In the genomic region with DNA sequence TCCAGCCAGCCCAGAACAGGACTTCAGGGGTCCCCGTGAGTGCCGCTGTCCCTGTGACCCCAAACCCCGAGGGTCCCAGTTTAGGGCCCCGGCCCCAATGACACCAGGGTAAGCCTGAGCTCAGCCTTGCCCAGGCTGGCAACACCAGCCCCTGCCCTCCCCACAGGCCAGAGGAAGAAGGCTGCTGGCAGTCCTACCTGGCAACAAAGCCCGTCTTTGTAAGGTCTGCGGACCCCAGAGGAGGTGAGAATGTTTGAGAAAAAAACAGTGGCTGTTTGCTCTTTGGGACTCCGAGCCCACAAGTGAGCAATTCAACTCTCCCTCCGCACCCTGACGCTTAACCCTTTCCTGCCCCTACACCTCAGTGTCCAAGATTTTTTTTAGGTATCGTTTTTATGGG, we compare ENCODE assay signal across 8 cellular contexts. TPM values are rescaled to one million over a fixed set of nuclear protein-coding genes. Genes with fewer than 3 reads are reported as not detected.
DNase-seq lines count a peak whose midpoint lies in the region; ATAC-seq and TF ChIP-seq lines count a peak whose summit lies in the region.

No MANE protein-coding gene starts in this region.

- peaks cover 2 to 8% of the 10 kb centered on the region in 2 experiments for H3K4me1 ChIP-seq in trophoblast cell (ENCODE audit: control insufficient read depth in 1 of 2, insufficient read depth in 2 of 2, low read length in 2 of 2)

- H3K27ac ChIP-seq in trophoblast cell (ENCODE audit: low read depth, low read length): peak overlapping the region; percentile 19

- peak overlapping the region; percentile 64 for H3K4me2 ChIP-seq in trophoblast cell (ENCODE audit: low read length)

- H4K12ac ChIP-seq in trophoblast cell (ENCODE audit: low read depth, low read length): peak overlapping the region; percentile 33

- H2BK120ac ChIP-seq in trophoblast cell (ENCODE audit: insufficient read depth, low read length, poor library complexity): peak overlapping the region; percentile 57

- H3K79me1 ChIP-seq in trophoblast cell (ENCODE audit: low read length): peaks cover 22% of the 10 kb centered on the region

- H3K4ac ChIP-seq in trophoblast cell (ENCODE audit: low read depth, low read length): peak overlapping the region; percentile 94

- H4K8ac ChIP-seq in trophoblast cell (ENCODE audit: low read depth, low read length): peak overlapping the region; percentile 93

- H2BK5ac ChIP-seq in trophoblast cell (ENCODE audit: low read depth, low read length, poor library complexity): peak overlapping the region; percentile 3

- H3K9me3 Mint-ChIP-seq in T-helper 1 cell treated with Interleukin-12 subunit alpha and Interleukin-12 subunit beta and Interleukin-4 antibody, amounts not matched to agents 30 μg/mL and 1 μg/mL, for 36 hours: no peaks in the 10 kb centered on the region

- peak overlapping the region; percentile 22 for H2AK5ac ChIP-seq in trophoblast cell (ENCODE audit: low read length)

- H3K9me3 ChIP-seq in trophoblast cell (ENCODE audit: insufficient read depth, low read depth, low read length): peaks cover 1% of the 10 kb centered on the region

- no CpG with 5 or more reads among the region's 10 CpGs for WGBS in trophoblast cell (ENCODE audit: extremely low coverage, insufficient coverage, insufficient read length)

- H2AFZ ChIP-seq in trophoblast cell (ENCODE audit: insufficient read depth, low read length, poor library complexity): no peak overlapping the region

- H3K27ac Mint-ChIP-seq in T-helper 1 cell treated with Interleukin-12 subunit alpha and Interleukin-12 subunit beta and Interleukin-4 antibody, amounts not matched to agents 30 μg/mL and 1 μg/mL, for 36 hours: peak overlapping the region; percentile 71

- H3K79me2 ChIP-seq in trophoblast cell (ENCODE audit: control insufficient read depth, insufficient read depth, low read length, poor library complexity): peaks cover 24% of the 10 kb centered on the region

- H3K18ac ChIP-seq in trophoblast cell (ENCODE audit: low read length): peak overlapping the region; percentile 20

- ATAC-seq in HG03159 (IDR thresholded peaks at IDR 0.05; ENCODE audit: unreplicated experiment): no peak
- no peak for ATAC-seq in GM19351 (IDR thresholded peaks at IDR 0.05; ENCODE audit: unreplicated experiment)

- DNase-seq in NCI-H2029 (lab: John Stamatoyannopoulos, UW) (peak; percentile 6), NCI-H2029 treated with DMSO at 0.1 percent for 48 hours (lab: John Stamatoyannopoulos, UW) (no peak), fibroblast of villous mesenchyme (ENCODE audit: low read depth) (no peak), trophoblast cell (peak in 1 of 2 donors; percentile 9), GM10248 (ENCODE audit: extremely low spot score) (no peak)

- H3K9ac ChIP-seq in trophoblast cell (ENCODE audit: low read length): peak overlapping the region; percentile 75

- H3K27me3 Mint-ChIP-seq in T-helper 1 cell treated with Interleukin-12 subunit alpha and Interleukin-12 subunit beta and Interleukin-4 antibody, amounts not matched to agents 30 μg/mL and 1 μg/mL, for 36 hours (ENCODE audit: low read depth): no peaks in the 10 kb centered on the region

- H3K36me3 ChIP-seq in trophoblast cell (ENCODE audit: control insufficient read depth in 1 of 2, insufficient read depth in 2 of 2, low read length in 2 of 2): peaks cover 36 to 40% of the 10 kb centered on the region in 2 experiments

- no peaks in the 10 kb centered on the region for H3K27me3 ChIP-seq in trophoblast cell (ENCODE audit: insufficient read depth, low read length)

- H3K4me3 Mint-ChIP-seq in T-helper 1 cell treated with Interleukin-12 subunit alpha and Interleukin-12 subunit beta and Interleukin-4 antibody, amounts not matched to agents 30 μg/mL and 1 μg/mL, for 36 hours: peak overlapping the region; percentile 80

- no peaks in the 10 kb centered on the region for H3K36me3 Mint-ChIP-seq in T-helper 1 cell treated with Interleukin-12 subunit alpha and Interleukin-12 subunit beta and Interleukin-4 antibody, amounts not matched to agents 30 μg/mL and 1 μg/mL, for 36 hours (ENCODE audit: low read depth)

- no peak overlapping the region for H2BK12ac ChIP-seq in trophoblast cell (ENCODE audit: low read length)

- peak overlapping the region; percentile 96 for H4K91ac ChIP-seq in trophoblast cell (ENCODE audit: low read depth, low read length)

- TF ChIP-seq CTCF in fibroblast of villous mesenchyme (IDR thresholded peaks at IDR 0.05; ENCODE audit: insufficient read depth, low read depth, low read length): no peak
- no peak for TF ChIP-seq CTCF in GM10248 (IDR thresholded peaks at IDR 0.05; ENCODE audit: control extremely low read depth, extremely low read depth, low read depth, missing control alignments)

- POLR2A ChIA-PET in GM10248 (lab: Yijun Ruan, JAX): interaction anchor here (0.9 kb wide), 1 partner anchor 37 kb away, joined by 5 read pairs; no protein-coding TSS in a partner anchor

- peak overlapping the region; percentile 59 for H3K14ac ChIP-seq in trophoblast cell (ENCODE audit: low read length)

- CTCF ChIA-PET in GM10248 (lab: Yijun Ruan, JAX): interaction anchor here (0.9 to 1.8 kb wide), 9 partner anchors 12 to 352 kb away, joined by 3 to 8 read pairs (median 3); a partner anchor contains a TSS

- H3K4me1 Mint-ChIP-seq in T-helper 1 cell treated with Interleukin-12 subunit alpha and Interleukin-12 subunit beta and Interleukin-4 antibody, amounts not matched to agents 30 μg/mL and 1 μg/mL, for 36 hours (ENCODE audit: low read depth): peaks cover 18% of the 10 kb centered on the region

- no peak overlapping the region for H3K23ac ChIP-seq in trophoblast cell (ENCODE audit: low read length)

- peak overlapping the region; percentile 84 for H3K4me3 ChIP-seq in fibroblast of villous mesenchyme (ENCODE audit: low read depth, low read length)
- H3K4me3 ChIP-seq in trophoblast cell (ENCODE audit: low read depth, low read length): peak overlapping the region; percentile 95

RNA-seq across cellular contexts. Expression of a gene that starts 1.7 kb away (rescaled TPM):
- 212 and 319 TPM in 2 replicates for total RNA-seq in fibroblast of villous mesenchyme
- 232 and 240 TPM in 2 replicates for polyA plus RNA-seq in trophoblast cell (2013)

RNA-seq across cellular contexts. Expression of a gene that starts 36.7 kb away (rescaled TPM):
- 9.0 and 10.4 TPM in 2 replicates for total RNA-seq in fibroblast of villous mesenchyme
- 8.8 and 9.1 TPM in 2 replicates for polyA plus RNA-seq in trophoblast cell (2013)

RNA-seq across cellular contexts. Expression of a gene that starts 37.0 kb away (rescaled TPM):
- total RNA-seq in fibroblast of villous mesenchyme: 43.5 and 61.3 TPM in 2 replicates
- 16.0 and 16.5 TPM in 2 replicates for polyA plus RNA-seq in trophoblast cell (2013)
